ENCODE assay signal across 37 cellular contexts in genomic region chr5:22480305-22480704, GRCh38.
"Had no signal": no experiment of that assay in that cellular context is flagged by ENCODE, and none has a peak within 500 bp of the region (broad histone marks: within the 10 kb centered on the region; RNA-seq: fewer than 3 reads in every experiment).

No MANE protein-coding gene starts in this region.

- H3K4me1 Mint-ChIP-seq: activated naive CD4-positive, alpha-beta T cell treated with anti-CD3 and anti-CD28 coated beads, Interleukin-2, amount 10 ng/mL, durations not matched to agents 7 days and 5 days; activated naive CD4-positive, alpha-beta T cell treated with anti-CD3 and anti-CD28 coated beads, Interleukin-2, amount 50 U/mL, for 24 hours; activated naive CD8-positive, alpha-beta T cell treated with anti-CD3 and anti-CD28 coated beads for 36 hours; activated naive CD8-positive, alpha-beta T cell treated with anti-CD3 and anti-CD28 coated beads, Interleukin-2, amount 10 ng/mL, durations not matched to agents 7 days and 5 days; activated naive CD8-positive, alpha-beta T cell treated with anti-CD3 and anti-CD28 coated beads, Interleukin-2, amount 50 U/mL, for 24 hours; activated T-helper 17 cell treated with anti-CD3 and anti-CD28 coated beads, Interleukin-2, amount 50 U/mL, for 72 hours; brain; central memory CD8-positive, alpha-beta T cell had no signal

- H3K4me1 ChIP-seq: adrenal gland, ascending aorta, body of pancreas, breast epithelium had no signal

- H3K9me3 ChIP-seq: adrenal gland, ascending aorta, body of pancreas, breast epithelium had no signal

- H3K4me3 Mint-ChIP-seq: activated naive CD4-positive, alpha-beta T cell treated with anti-CD3 and anti-CD28 coated beads for 36 hours; activated naive CD4-positive, alpha-beta T cell treated with anti-CD3 and anti-CD28 coated beads, Interleukin-2, amount 10 ng/mL, durations not matched to agents 7 days and 5 days; activated naive CD4-positive, alpha-beta T cell treated with anti-CD3 and anti-CD28 coated beads, Interleukin-2, amount 50 U/mL, for 24 hours; activated naive CD8-positive, alpha-beta T cell; activated naive CD8-positive, alpha-beta T cell treated with anti-CD3 and anti-CD28 coated beads for 36 hours; activated naive CD8-positive, alpha-beta T cell treated with anti-CD3 and anti-CD28 coated beads, Interleukin-2, amount 10 ng/mL, durations not matched to agents 7 days and 5 days; activated naive CD8-positive, alpha-beta T cell treated with anti-CD3 and anti-CD28 coated beads, Interleukin-2, amount 50 U/mL, for 24 hours; activated T-cell treated with anti-CD3 and anti-CD28 coated beads, Interleukin-2, amount 50 U/mL, for 24 hours; activated T-cell treated with anti-CD3 and anti-CD28 coated beads, Interleukin-2, amount 50 U/mL, for 4 hours; activated T-cell treated with anti-CD3 and anti-CD28 coated beads, Interleukin-2, amount 50 U/mL, for 72 hours; activated T-helper 1 cell treated with anti-CD3 and anti-CD28 coated beads, Interleukin-12 subunit alpha, Interleukin-12 subunit beta, Interleukin-2, Interleukin-4 antibody, amounts not matched to agents 30 ng/mL and 10 ng/mL and 1 ng/mL, durations not matched to agents 14 hours and 24 hours and 36 hours; activated T-helper 17 cell treated with anti-CD3 and anti-CD28 coated beads, Interleukin-2, amount 50 U/mL, for 72 hours; brain; central memory CD8-positive, alpha-beta T cell had no signal

- DNase-seq: activated effector memory CD4-positive, alpha-beta T cell treated with anti-CD3 and anti-CD28 coated beads, Interleukin-2, amount 50 U/mL, for 16 hours; activated effector memory CD4-positive, alpha-beta T cell treated with Interleukin-2 at 50 U/mL for 16 hours; activated gamma-delta T cell; activated gamma-delta T cell treated with Interleukin-2 at 50 U/mL for 16 hours; activated naive CD4-positive, alpha-beta T cell; activated naive CD4-positive, alpha-beta T cell treated with anti-CD3 and anti-CD28 coated beads for 36 hours; activated naive CD4-positive, alpha-beta T cell treated with anti-CD3 and anti-CD28 coated beads, Interleukin-2, amount 10 ng/mL, durations not matched to agents 7 days and 5 days; activated naive CD4-positive, alpha-beta T cell treated with anti-CD3 and anti-CD28 coated beads, Interleukin-2, amount 50 U/mL, for 16 hours; activated naive CD4-positive, alpha-beta T cell treated with Interleukin-2 at 50 U/mL for 16 hours; activated naive CD8-positive, alpha-beta T cell treated with anti-CD3 and anti-CD28 coated beads for 36 hours; activated naive CD8-positive, alpha-beta T cell treated with anti-CD3 and anti-CD28 coated beads, Interleukin-2, amount 10 ng/mL, durations not matched to agents 7 days and 5 days; activated naive CD8-positive, alpha-beta T cell treated with anti-CD3 and anti-CD28 coated beads, Interleukin-2, amount 50 U/mL, for 24 hours; activated T-cell treated with anti-CD3 and anti-CD28 coated beads, Interleukin-2, amount 50 U/mL, for 24 hours; activated T-cell treated with anti-CD3 and anti-CD28 coated beads, Interleukin-2, amount 50 U/mL, for 4 hours; activated T-cell treated with anti-CD3 and anti-CD28 coated beads, Interleukin-2, amount 50 U/mL, for 48 hours; activated T-cell treated with anti-CD3 and anti-CD28 coated beads, Interleukin-2, amount 50 U/mL, for 72 hours; adrenal gland; amniotic stem cell; amygdala; anterior cingulate cortex; aorta; body of pancreas; brain microvascular endothelial cell; caudate nucleus; central memory CD4-positive, alpha-beta T cell; cerebellar nuclear complex had no signal

- ATAC-seq: activated naive CD4-positive, alpha-beta T cell treated with anti-CD3 and anti-CD28 coated beads, Interleukin-2, amount 50 U/mL, for 72 hours; activated naive CD8-positive, alpha-beta T cell treated with anti-CD3 and anti-CD28 coated beads, Interleukin-2, amount 50 U/mL, for 24 hours; activated T-cell treated with anti-CD3 and anti-CD28 coated beads, Interleukin-2, amount 50 U/mL, for 4 hours; activated T-cell treated with anti-CD3 and anti-CD28 coated beads, Interleukin-2, amount 50 U/mL, for 72 hours; activated T-helper 17 cell treated with anti-CD3 and anti-CD28 coated beads, Interleukin-2, amount 50 U/mL, for 72 hours; body of pancreas had no signal

- H3K4me3 ChIP-seq: adrenal gland, ascending aorta, body of pancreas, breast epithelium, cardiac muscle cell had no signal

- H3K36me3 ChIP-seq: adrenal gland, ascending aorta, brain microvascular endothelial cell, breast epithelium, cardiac muscle cell had no signal

- H3K27ac ChIP-seq: adrenal gland, ascending aorta, body of pancreas, brain microvascular endothelial cell, breast epithelium, cardiac muscle cell had no signal

- H3K9me3 Mint-ChIP-seq: brain had no signal

- H3K27ac Mint-ChIP-seq: activated naive CD4-positive, alpha-beta T cell treated with anti-CD3 and anti-CD28 coated beads for 36 hours; activated naive CD4-positive, alpha-beta T cell treated with anti-CD3 and anti-CD28 coated beads, Interleukin-2, amount 10 ng/mL, durations not matched to agents 7 days and 5 days; activated naive CD4-positive, alpha-beta T cell treated with anti-CD3 and anti-CD28 coated beads, Interleukin-2, amount 50 U/mL, for 24 hours; activated naive CD4-positive, alpha-beta T cell treated with anti-CD3 and anti-CD28 coated beads, Interleukin-2, amount 50 U/mL, for 72 hours; activated naive CD8-positive, alpha-beta T cell; activated naive CD8-positive, alpha-beta T cell treated with anti-CD3 and anti-CD28 coated beads for 36 hours; activated naive CD8-positive, alpha-beta T cell treated with anti-CD3 and anti-CD28 coated beads, Interleukin-2, amount 10 ng/mL, durations not matched to agents 7 days and 5 days; activated naive CD8-positive, alpha-beta T cell treated with anti-CD3 and anti-CD28 coated beads, Interleukin-2, amount 50 U/mL, for 24 hours; activated T-cell treated with anti-CD3 and anti-CD28 coated beads, Interleukin-2, amount 50 U/mL, for 24 hours; activated T-cell treated with anti-CD3 and anti-CD28 coated beads, Interleukin-2, amount 50 U/mL, for 72 hours; activated T-helper 1 cell treated with anti-CD3 and anti-CD28 coated beads, Interleukin-12 subunit alpha, Interleukin-12 subunit beta, Interleukin-2, Interleukin-4 antibody, amounts not matched to agents 30 ng/mL and 10 ng/mL and 1 ng/mL, durations not matched to agents 14 hours and 24 hours and 36 hours; activated T-helper 17 cell treated with anti-CD3 and anti-CD28 coated beads, Interleukin-2, amount 50 U/mL, for 72 hours; activated T-helper 2 cell treated with anti-CD3 and anti-CD28 coated beads, Interferon-gamma antibody, Interleukin-2, Interleukin-4, amounts not matched to agents 10 μg/mL and 5 μg/mL and 100 μg/mL, durations not matched to agents 14 hours and 24 hours and 36 hours; brain had no signal

- H3K27me3 ChIP-seq: adrenal gland, ascending aorta, body of pancreas, brain microvascular endothelial cell, breast epithelium, cardiac muscle cell had no signal

- H3K27me3 Mint-ChIP-seq: activated naive CD4-positive, alpha-beta T cell treated with anti-CD3 and anti-CD28 coated beads, Interleukin-2, amount 10 ng/mL, durations not matched to agents 7 days and 5 days; activated naive CD4-positive, alpha-beta T cell treated with anti-CD3 and anti-CD28 coated beads, Interleukin-2, amount 50 U/mL, for 24 hours; activated naive CD8-positive, alpha-beta T cell; activated naive CD8-positive, alpha-beta T cell treated with anti-CD3 and anti-CD28 coated beads for 36 hours; activated naive CD8-positive, alpha-beta T cell treated with anti-CD3 and anti-CD28 coated beads, Interleukin-2, amount 10 ng/mL, durations not matched to agents 7 days and 5 days; activated naive CD8-positive, alpha-beta T cell treated with anti-CD3 and anti-CD28 coated beads, Interleukin-2, amount 50 U/mL, for 24 hours; activated T-cell treated with anti-CD3 and anti-CD28 coated beads, Interleukin-2, amount 50 U/mL, for 24 hours; activated T-helper 17 cell treated with anti-CD3 and anti-CD28 coated beads, Interleukin-2, amount 50 U/mL, for 72 hours; central memory CD8-positive, alpha-beta T cell had no signal

- H3K36me3 Mint-ChIP-seq: activated naive CD4-positive, alpha-beta T cell treated with anti-CD3 and anti-CD28 coated beads, Interleukin-2, amount 10 ng/mL, durations not matched to agents 7 days and 5 days; activated naive CD4-positive, alpha-beta T cell treated with anti-CD3 and anti-CD28 coated beads, Interleukin-2, amount 50 U/mL, for 24 hours; activated naive CD4-positive, alpha-beta T cell treated with anti-CD3 and anti-CD28 coated beads, Interleukin-2, amount 50 U/mL, for 72 hours; activated naive CD8-positive, alpha-beta T cell; activated naive CD8-positive, alpha-beta T cell treated with anti-CD3 and anti-CD28 coated beads for 36 hours; activated naive CD8-positive, alpha-beta T cell treated with anti-CD3 and anti-CD28 coated beads, Interleukin-2, amount 10 ng/mL, durations not matched to agents 7 days and 5 days; brain had no signal
